Comparison of ENCODE assay signal across 8 cellular contexts in genomic region chr19:38848299-38849146, GRCh38. TPM values are rescaled to one million over a fixed set of nuclear protein-coding genes. Genes with fewer than 3 reads are reported as not detected.
DNase-seq lines count a peak whose midpoint lies in the region; ATAC-seq, FAIRE-seq and TF ChIP-seq lines count a peak whose summit lies in the region.

No MANE protein-coding gene starts in this region.

- no peak for DNase-seq in activated naive CD4-positive, alpha-beta T cell treated with anti-CD3 and anti-CD28 coated beads, Interleukin-2, amount 10 ng/mL, durations not matched to agents 7 days and 5 days
- no peak for DNase-seq in activated naive CD4-positive, alpha-beta T cell treated with anti-CD3 and anti-CD28 coated beads, Interleukin-2, amount 50 U/mL, for 16 hours
- DNase-seq in astrocyte of the hippocampus (ENCODE audit: low read depth, low spot score) = peak; percentile 27
- DNase-seq in lower leg skin (ENCODE audit: low spot score in 2 of 2) = no peak
- no peak for DNase-seq in type B pancreatic cell (ENCODE audit: extremely low spot score, unreplicated experiment)
- no peak for DNase-seq in RCC 7860 (ENCODE audit: low spot score)
- no peak for DNase-seq in SIG-M5 treated with dmso at 0.1 percent for 504 hours (lab: John Stamatoyannopoulos, UW; ENCODE audit: unreplicated experiment)
- DNase-seq in sciatic nerve (ENCODE audit: low spot score) = no peak

- no peaks in the 10 kb centered on the region for H3K9me3 Mint-ChIP-seq in activated naive CD4-positive, alpha-beta T cell treated with anti-CD3 and anti-CD28 coated beads, Interleukin-2, amount 10 ng/mL, durations not matched to agents 7 days and 5 days
- H3K9me3 Mint-ChIP-seq in type B pancreatic cell = no peaks in the 10 kb centered on the region

- H3K4me3 ChIP-seq in lower leg skin (ENCODE audit: low read depth, poor library complexity, severe bottlenecking) = peak overlapping the region; percentile 89

- ATAC-seq in sciatic nerve = no peak

- peaks cover 49% of the 10 kb centered on the region for H3K36me3 Mint-ChIP-seq in activated naive CD4-positive, alpha-beta T cell treated with anti-CD3 and anti-CD28 coated beads, Interleukin-2, amount 10 ng/mL, durations not matched to agents 7 days and 5 days
- H3K36me3 Mint-ChIP-seq in type B pancreatic cell = peaks cover 38% of the 10 kb centered on the region

- peak overlapping the region; percentile 100 for H3K27ac Mint-ChIP-seq in activated naive CD4-positive, alpha-beta T cell treated with anti-CD3 and anti-CD28 coated beads, Interleukin-2, amount 10 ng/mL, durations not matched to agents 7 days and 5 days
- peak overlapping the region; percentile 100 for H3K27ac Mint-ChIP-seq in type B pancreatic cell

- H3K4me1 Mint-ChIP-seq in activated naive CD4-positive, alpha-beta T cell treated with anti-CD3 and anti-CD28 coated beads, Interleukin-2, amount 10 ng/mL, durations not matched to agents 7 days and 5 days = peaks cover 66% of the 10 kb centered on the region
- peaks cover 18% of the 10 kb centered on the region for H3K4me1 Mint-ChIP-seq in type B pancreatic cell (ENCODE audit: unreplicated experiment)

- H3K4me3 Mint-ChIP-seq in activated naive CD4-positive, alpha-beta T cell treated with anti-CD3 and anti-CD28 coated beads, Interleukin-2, amount 10 ng/mL, durations not matched to agents 7 days and 5 days = peak overlapping the region; percentile 92
- H3K4me3 Mint-ChIP-seq in type B pancreatic cell = peak overlapping the region; percentile 97

- peaks cover 8% of the 10 kb centered on the region for H3K27me3 Mint-ChIP-seq in activated naive CD4-positive, alpha-beta T cell treated with anti-CD3 and anti-CD28 coated beads, Interleukin-2, amount 10 ng/mL, durations not matched to agents 7 days and 5 days
- no peaks in the 10 kb centered on the region for H3K27me3 Mint-ChIP-seq in type B pancreatic cell

- no peak for FAIRE-seq in RCC 7860 (lab: Jason Lieb, UNC)

- 17 to 18% methylated on average over 22 of the region's 22 CpGs for WGBS in lower leg skin, 2 donors

- TF ChIP-seq POLR2A in lower leg skin (IDR thresholded peaks at IDR 0.05) = no peak

- CTCF ChIA-PET in activated naive CD4-positive, alpha-beta T cell treated with anti-CD3 and anti-CD28 coated beads, Interleukin-2, amount 10 ng/mL, durations not matched to agents 7 days and 5 days (lab: Charles Lee) = interaction anchor here (0.9 to 1.9 kb wide), 6 partner anchors 18 to 82 kb away, joined by 3 to 9 read pairs (median 3); partner anchors contain the start of genes MRPS12 and SARS2

- TF ChIP-seq CTCF in lower leg skin (IDR thresholded peaks at IDR 0.05) (no peak), type B pancreatic cell (conservative IDR thresholded peaks at IDR 0.05) (no peak)

- intact Hi-C loops in lower leg skin (cut with DNase I; ENCODE audit: low total_unique reads) (no loop called here), sciatic nerve (cut with DNase I) (no loop called here)

RNA-seq across cellular contexts. Expression of gene HNRNPL, which starts 1.3 kb away (rescaled TPM):
- total RNA-seq in lower leg skin (100 to 1,000 TPM; 147 to 203 (median 177) TPM), type B pancreatic cell (ENCODE audit: low replicate concordance) (338 and 451 TPM in 2 replicates), sciatic nerve (192 TPM)

RNA-seq across cellular contexts. Expression of gene ECH1, which starts 16.9 kb away (rescaled TPM):
- total RNA-seq in lower leg skin (100 to 1,000 TPM in 2 of 4 donors, 10 to 100 TPM in 2; 59.4 to 197 (median 109) TPM), type B pancreatic cell (ENCODE audit: low replicate concordance) (134 and 142 TPM in 2 replicates), sciatic nerve (106 TPM)

RNA-seq across cellular contexts. Expression of gene RINL, which starts 29.6 kb away (rescaled TPM):
- total RNA-seq in lower leg skin = 10 to 100 TPM in 3 of 4 donors, 1 to 10 TPM in 1; 5.5 to 14.0 (median 11.6) TPM
- 1.7 and 3.4 TPM in 2 replicates for total RNA-seq in type B pancreatic cell (ENCODE audit: low replicate concordance)
- total RNA-seq in sciatic nerve = 9.6 TPM

RNA-seq across cellular contexts. Expression of gene LGALS4, which starts 35.8 kb away (rescaled TPM):
- 1 to 10 TPM; 1.1 to 2.7 (median 1.9) TPM for total RNA-seq in lower leg skin
- 33.4 and 104 TPM in 2 replicates for total RNA-seq in type B pancreatic cell (ENCODE audit: low replicate concordance)
- total RNA-seq in sciatic nerve = 1.3 TPM

RNA-seq across cellular contexts. Expression of gene SIRT2, which starts 50.9 kb away (rescaled TPM):
- total RNA-seq in lower leg skin = 100 to 1,000 TPM in 2 of 4 donors, 10 to 100 TPM in 2; 84.6 to 119 (median 101) TPM
- total RNA-seq in type B pancreatic cell (ENCODE audit: low replicate concordance) = 43.7 and 46.0 TPM in 2 replicates
- total RNA-seq in sciatic nerve = 86.4 TPM
